In genomic region chr4:116877069-116877468, GRCh38 we compare ENCODE assay signal across 24 cellular contexts.
"Had no signal": no experiment of that assay in that cellular context is flagged by ENCODE, and none has a peak within 500 bp of the region (broad histone marks: within the 10 kb centered on the region; RNA-seq: fewer than 3 reads in every experiment).

No MANE protein-coding gene starts in this region.

- H3K4me1 ChIP-seq: colonic mucosa, esophagus squamous epithelium, gastrocnemius medialis, heart right ventricle, left lung, lower lobe of right lung had no signal

- H3K27me3 ChIP-seq: colonic mucosa, esophagus squamous epithelium, gastrocnemius medialis, heart right ventricle, left lung had no signal

- DNase-seq: colonic mucosa; cortex of kidney; effector CD8-positive, alpha-beta T cell; effector memory CD8-positive, alpha-beta T cell; endodermal cell; erythroblast; esophagus squamous epithelium; foreskin fibroblast; foreskin melanocyte; gastrocnemius medialis; glutamatergic neuron; head of caudate nucleus; heart right ventricle; hippocampal formation; left cardiac atrium; left lung; left ventricle myocardium superior; lower lobe of right lung; mesenchymal stem cell; mucosa of descending colon; naive B cell had no signal

- H3K4me3 ChIP-seq: colonic mucosa, esophagus squamous epithelium, gastrocnemius medialis, heart right ventricle, left lung, lower lobe of right lung, mucosa of descending colon had no signal

- H3K27ac ChIP-seq: colonic mucosa, epithelial cell of prostate, esophagus squamous epithelium, gastrocnemius medialis, heart right ventricle, left lung, lower lobe of right lung had no signal

- FAIRE-seq: keratinocyte had no signal

- ATAC-seq: effector memory CD8-positive, alpha-beta T cell; esophagus mucosa; gastrocnemius medialis; heart right ventricle; left cardiac atrium; left lung; left ventricle myocardium superior; lower lobe of right lung; mucosa of descending colon had no signal

- H3K9me3 ChIP-seq: colonic mucosa, esophagus squamous epithelium, gastrocnemius medialis, heart right ventricle, left lung, lower lobe of right lung, mucosa of descending colon had no signal

- H3K36me3 ChIP-seq: colonic mucosa, esophagus squamous epithelium, gastrocnemius medialis, heart right ventricle, left lung, lower lobe of right lung had no signal
